Comparison of ENCODE assay signal across 30 cellular contexts in the genomic region with DNA sequence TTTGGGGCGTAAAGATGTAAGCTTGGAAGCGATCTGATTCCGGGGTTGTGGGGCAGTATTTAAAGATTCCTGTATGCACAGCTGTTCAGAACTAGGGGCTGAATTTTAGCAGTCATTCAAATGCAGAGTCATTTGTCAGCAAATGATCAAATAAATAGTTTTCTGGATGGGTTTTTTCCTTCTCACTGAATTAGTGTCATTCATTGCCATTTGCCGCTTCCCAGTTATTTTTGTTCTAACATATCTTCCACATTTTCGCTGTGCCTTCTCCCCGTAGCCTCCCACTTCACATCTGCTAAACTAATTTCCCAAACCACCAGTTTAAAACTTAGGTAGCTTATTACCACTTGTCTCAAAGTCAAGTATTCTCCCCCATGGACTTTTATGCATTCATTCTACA. TPM values are rescaled to one million over a fixed set of nuclear protein-coding genes. Genes with fewer than 3 reads are reported as not detected.
"Had no signal": no experiment of that assay in that cellular context is flagged by ENCODE, and none has a peak within 500 bp of the region (broad histone marks: within the 10 kb centered on the region; RNA-seq: fewer than 3 reads in every experiment).

No MANE protein-coding gene starts in this region.

- H3K27me3 ChIP-seq: ascending aorta, breast epithelium, cardiac muscle cell, colonic mucosa, gastrocnemius medialis, heart left ventricle had no signal

- H3K36me3 ChIP-seq: ascending aorta, breast epithelium, cardiac muscle cell, colonic mucosa, esophagus muscularis mucosa, gastrocnemius medialis, heart left ventricle had no signal

- H3K27ac ChIP-seq: ascending aorta, breast epithelium, cardiac muscle cell, colonic mucosa, esophagus muscularis mucosa, foreskin keratinocyte, gastrocnemius medialis, heart left ventricle had no signal

- H3K4me1 ChIP-seq: breast epithelium, colonic mucosa, foreskin keratinocyte had no signal

- ATAC-seq: activated naive CD4-positive, alpha-beta T cell treated with anti-CD3 and anti-CD28 coated beads, Interleukin-2, amount 50 U/mL, for 72 hours; activated T-cell treated with anti-CD3 and anti-CD28 coated beads, Interleukin-2, amount 50 U/mL, for 72 hours; foreskin keratinocyte; gastrocnemius medialis; heart left ventricle had no signal

- H3K9me3 ChIP-seq: ascending aorta, breast epithelium, colonic mucosa, esophagus muscularis mucosa, gastrocnemius medialis, heart left ventricle had no signal

- DNase-seq: activated CD4-positive, alpha-beta memory T cell treated with anti-CD3 and anti-CD28 coated beads, Interleukin-2, amount 10 ng/mL, durations not matched to agents 7 days and 5 days; activated CD4-positive, alpha-beta T cell treated with anti-CD3 and anti-CD28 coated beads for 1 hour; activated CD4-positive, alpha-beta T cell treated with anti-CD3 and anti-CD28 coated beads for 4 hours; activated CD4-positive, alpha-beta T cell treated with anti-CD3 and anti-CD28 coated beads, Interleukin-2, amount 10 ng/mL, durations not matched to agents 7 days and 5 days; activated CD4-positive, alpha-beta T cell treated with anti-CD3 and anti-CD28 coated beads, Interleukin-2, amount 50 U/mL, for 4 hours; activated CD4-positive, CD25-positive, alpha-beta regulatory T cell; activated CD8-positive, alpha-beta memory T cell treated with anti-CD3 and anti-CD28 coated beads, Interleukin-2, amount 50 U/mL, for 48 hours; activated gamma-delta T cell; activated naive CD4-positive, alpha-beta T cell; activated naive CD4-positive, alpha-beta T cell treated with anti-CD3 and anti-CD28 coated beads, Interleukin-2, amount 10 ng/mL, durations not matched to agents 7 days and 5 days; activated naive CD8-positive, alpha-beta T cell treated with anti-CD3 and anti-CD28 coated beads, Interleukin-2, amount 10 ng/mL, durations not matched to agents 7 days and 5 days; activated T-cell treated with anti-CD3 and anti-CD28 coated beads for 4 hours; activated T-cell treated with anti-CD3 and anti-CD28 coated beads, Interleukin-2, amount 50 U/mL, for 24 hours; activated T-cell treated with anti-CD3 and anti-CD28 coated beads, Interleukin-2, amount 50 U/mL, for 72 hours; central memory CD4-positive, alpha-beta T cell; cerebellar nuclear complex; colonic mucosa; effector memory CD4-positive, alpha-beta T cell; erythroblast; foreskin keratinocyte; gastrocnemius medialis; glutamatergic neuron; heart left ventricle; T-helper 1 cell; T-helper 2 cell had no signal

- H3K4me3 ChIP-seq: ascending aorta, breast epithelium, cardiac muscle cell, colonic mucosa, esophagus muscularis mucosa, gastrocnemius medialis, heart left ventricle had no signal

RNA-seq across cellular contexts. Expression of gene CKMT2, which starts 41.4 kb away (rescaled TPM):
- total RNA-seq: activated CD4-positive, alpha-beta memory T cell treated with anti-CD3 and anti-CD28 coated beads, Interleukin-2, amount 10 ng/mL, durations not matched to agents 7 days and 5 days; activated CD4-positive, alpha-beta T cell treated with anti-CD3 and anti-CD28 coated beads, Interleukin-2, amount 10 ng/mL, durations not matched to agents 7 days and 5 days; activated naive CD8-positive, alpha-beta T cell treated with anti-CD3 and anti-CD28 coated beads, Interleukin-2, amount 10 ng/mL, durations not matched to agents 7 days and 5 days; activated T-cell treated with anti-CD3 and anti-CD28 coated beads, Interleukin-2, amount 50 U/mL, for 72 hours; foreskin keratinocyte had no signal
- polyA plus RNA-seq: foreskin keratinocyte had no signal
